In the genomic region with DNA sequence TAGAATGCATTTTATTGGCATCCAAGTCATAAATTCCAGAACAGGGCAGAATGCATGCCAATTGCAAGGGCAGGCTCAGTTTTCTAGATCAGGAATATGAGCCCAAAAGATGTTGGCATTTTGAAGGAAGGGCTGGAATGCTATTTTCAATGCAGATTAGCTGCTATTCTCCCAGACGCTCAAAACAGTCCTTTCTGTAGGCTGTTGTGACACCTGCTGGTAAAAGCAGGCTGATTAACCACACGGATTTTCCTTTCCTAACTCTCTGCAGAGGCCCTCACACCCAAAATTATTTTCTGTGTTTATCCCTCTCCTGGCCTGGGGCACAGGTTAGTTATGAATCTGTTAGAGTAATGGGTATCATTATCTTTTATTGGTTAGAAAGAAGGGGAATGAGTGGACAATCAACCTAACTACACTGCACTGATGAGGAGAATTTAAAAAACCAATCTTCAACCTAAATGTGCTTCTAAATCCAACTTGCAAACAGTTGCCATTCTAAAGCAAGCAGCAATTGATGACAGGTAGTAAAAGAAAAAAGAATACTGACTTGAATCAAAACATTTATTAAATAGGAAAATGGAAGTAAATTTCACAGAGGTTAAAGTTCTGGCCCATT, we compare ENCODE assay signal across 8 cellular contexts.
DNase-seq lines count a peak whose midpoint lies in the region; ATAC-seq, FAIRE-seq and TF ChIP-seq lines count a peak whose summit lies in the region.

No MANE protein-coding gene starts in this region.

- no peak for FAIRE-seq in endothelial cell of umbilical vein (lab: Jason Lieb, UNC)

- no peaks in the 10 kb centered on the region for H3K9me3 Mint-ChIP-seq in Caco-2 (ENCODE audit: unreplicated experiment)

- no peak overlapping the region for H2BK15ac ChIP-seq in IMR-90 (ENCODE audit: low read depth, low read length)

- in situ Hi-C loops in IMR-90 (cut with MboI; ENCODE audit: low sequenced_read_pairs), result loop anchor here (25.0 kb wide), 1 partner anchor 1081 kb away; no protein-coding TSS in a partner anchor
- in situ Hi-C loops in Panc1 (cut with HindIII; ENCODE audit: low pct_unique_long_range_greater_than_20kb, low sequenced_read_pairs), result no loop called here

- no peak overlapping the region for H3K56ac ChIP-seq in IMR-90 (ENCODE audit: extremely low read depth, insufficient read depth, low read length)

- no peak overlapping the region for H2AK5ac ChIP-seq in IMR-90 (ENCODE audit: low read depth, low read length)

- H3K4me1 ChIP-seq in Caco-2 (no peaks in the 10 kb centered on the region), IMR-90 (ENCODE audit: control insufficient read depth, insufficient read depth, low read length) (no peaks in the 10 kb centered on the region), Panc1 (ENCODE audit: control insufficient read depth, insufficient read depth, low read length) (no peaks in the 10 kb centered on the region), endothelial cell of umbilical vein (ENCODE audit: control insufficient read depth, extremely low read depth, insufficient read depth, low read length) (peaks cover 2% of the 10 kb centered on the region)

- H3K4me3 ChIP-seq in Caco-2 (ENCODE audit: low read depth, low read length) (no peak overlapping the region), IMR-90 (ENCODE audit: insufficient read depth, low read depth, low read length) (no peak overlapping the region), Panc1 (ENCODE audit: low read depth in 2 of 2, low read length in 2 of 2) (no peak overlapping the region), endothelial cell of umbilical vein (replicated peaks in 1 of 3; ENCODE audit: insufficient read depth in 1 of 3, low read depth in 1 of 3, low read length in 3 of 3) (no peak overlapping the region), neural cell (ENCODE audit: low read length) (no peak overlapping the region)

- no peak overlapping the region for H4K5ac ChIP-seq in IMR-90 (ENCODE audit: low read depth, low read length)

- H3K4me2 ChIP-seq in IMR-90 (ENCODE audit: low read depth, low read length) (no peak overlapping the region), endothelial cell of umbilical vein (ENCODE audit: insufficient read depth, low read length) (no peak overlapping the region), neural cell (ENCODE audit: low read length) (no peak overlapping the region)

- H3K79me1 ChIP-seq in IMR-90 (ENCODE audit: low read depth in 1 of 2, low read length in 2 of 2), result no peaks in the 10 kb centered on the region

- H3K27me3 Mint-ChIP-seq in Caco-2 (ENCODE audit: insufficient read depth, unreplicated experiment), result no peaks in the 10 kb centered on the region

- H4K8ac ChIP-seq in IMR-90 (ENCODE audit: low read depth in 2 of 2, low read length in 2 of 2), result no peak overlapping the region

- TF ChIP-seq CTCF in Caco-2 (IDR thresholded peaks at IDR 0.05; ENCODE audit: insufficient read depth in 1 of 2, low read depth in 1 of 2, low read length in 1 of 2, severe bottlenecking in 1 of 2, unreplicated experiment in 1 of 2), result peak; percentile 67 to 71
- peak; percentile 58 for TF ChIP-seq CTCF in IMR-90 (conservative IDR thresholded peaks at IDR 0.05; ENCODE audit: low read depth, low read length)
- peak; percentile 77 for TF ChIP-seq CTCF in Panc1 (IDR thresholded peaks at IDR 0.05)
- peak; percentile 55 to 57 for TF ChIP-seq CTCF in endothelial cell of umbilical vein (IDR thresholded peaks at IDR 0.05; ENCODE audit: extremely low read depth in 1 of 2, insufficient read depth in 1 of 2, low read depth in 1 of 2, low read length in 2 of 2)
- TF ChIP-seq CTCF in neural cell (IDR thresholded peaks at IDR 0.05; ENCODE audit: poor library complexity, severe bottlenecking), result peak; percentile 89

- dilution Hi-C loops in IMR-90 (cut with HindIII; ENCODE audit: low sequenced_read_pairs, unreplicated experiment) (no loop called here), endothelial cell of umbilical vein (cut with MboI; ENCODE audit: extremely low pct_ligation_motif_present, low sequenced_read_pairs) (no loop called here)

- H3K23ac ChIP-seq in IMR-90 (ENCODE audit: low read depth, low read length), result no peak overlapping the region

- no peak overlapping the region for H3K18ac ChIP-seq in IMR-90 (ENCODE audit: low read depth, low read length)

- no peak overlapping the region for H2BK120ac ChIP-seq in IMR-90 (ENCODE audit: low read depth, low read length)

- H3K4me3 Mint-ChIP-seq in Caco-2 (ENCODE audit: unreplicated experiment), result no peak overlapping the region

- H2BK20ac ChIP-seq in IMR-90 (ENCODE audit: low read depth, low read length), result no peak overlapping the region

- H3K27ac ChIP-seq in IMR-90 (ENCODE audit: insufficient read depth, low read length) (no peak overlapping the region), Panc1 (ENCODE audit: low read length) (no peak overlapping the region), endothelial cell of umbilical vein (ENCODE audit: insufficient read depth, low read depth, low read length) (no peak overlapping the region), neural cell (ENCODE audit: low read length) (no peak overlapping the region)

- TF ChIP-seq RAD21 in IMR-90 (IDR thresholded peaks at IDR 0.05; ENCODE audit: low read length) (peak; percentile 70), neural cell (conservative IDR thresholded peaks at IDR 0.05) (peak; percentile 92)

- H3K27ac Mint-ChIP-seq in Caco-2 (ENCODE audit: unreplicated experiment), result no peak overlapping the region

- no peak overlapping the region for H3K14ac ChIP-seq in IMR-90 (replicated peaks; ENCODE audit: low read depth, low read length)

- no peak overlapping the region for H4K91ac ChIP-seq in IMR-90 (ENCODE audit: insufficient read depth, low read depth, low read length)

- DNase-seq in Caco-2 (peak; percentile 48 to 63), IMR-90 (peak; percentile 41), Panc1 (ENCODE audit: low read depth, low spot score) (no peak), endothelial cell of umbilical vein (ENCODE audit: low read depth, low spot score) (peak; percentile 76)

- H3K9me1 ChIP-seq in IMR-90 (ENCODE audit: insufficient read depth, low read length) (no peaks in the 10 kb centered on the region), endothelial cell of umbilical vein (replicated peaks; ENCODE audit: control insufficient read depth, extremely low read depth, insufficient read depth, low read length) (no peaks in the 10 kb centered on the region)

- H4K20me1 ChIP-seq in IMR-90 (ENCODE audit: insufficient read depth, low read length), result no peaks in the 10 kb centered on the region
- H4K20me1 ChIP-seq in endothelial cell of umbilical vein (replicated peaks; ENCODE audit: control insufficient read depth, extremely low read depth, insufficient read depth, low read length), result no peaks in the 10 kb centered on the region
- H4K20me1 ChIP-seq in neural cell (ENCODE audit: insufficient read depth), result no peaks in the 10 kb centered on the region

- no peak overlapping the region for H3K4ac ChIP-seq in IMR-90 (ENCODE audit: low read depth, low read length)

- H2BK5ac ChIP-seq in IMR-90 (ENCODE audit: low read depth, low read length, poor library complexity, severe bottlenecking), result no peak overlapping the region

- no peaks in the 10 kb centered on the region for H3K27me3 ChIP-seq in Caco-2 (replicated peaks; ENCODE audit: control insufficient read depth, insufficient read depth, low read length)
- no peaks in the 10 kb centered on the region for H3K27me3 ChIP-seq in IMR-90 (ENCODE audit: control insufficient read depth, insufficient read depth, low read length)
- H3K27me3 ChIP-seq in Panc1 (ENCODE audit: control insufficient read depth, insufficient read depth, low read length), result no peaks in the 10 kb centered on the region
- H3K27me3 ChIP-seq in endothelial cell of umbilical vein (ENCODE audit: control insufficient read depth in 2 of 2, insufficient read depth in 2 of 2, low read length in 2 of 2), result no peaks in the 10 kb centered on the region
- no peaks in the 10 kb centered on the region for H3K27me3 ChIP-seq in neural cell (ENCODE audit: insufficient read depth, low read depth, low read length)

- intact Hi-C loops in Caco-2 (cut with micrococcal nuclease; ENCODE audit: unreplicated experiment), result loop anchor here (1.0 to 5.0 kb wide), 2 partner anchors 161 to 411 kb away; no protein-coding TSS in a partner anchor
- intact Hi-C loops in IMR-90 (cut with micrococcal nuclease), result no loop called here
- intact Hi-C loops in Panc1 (cut with micrococcal nuclease; ENCODE audit: unreplicated experiment), result loop anchor here (10.0 kb wide), 1 partner anchor 174 kb away; the partner anchor contains the start of gene CD302
- intact Hi-C loops in endothelial cell of umbilical vein (cut with micrococcal nuclease), result loop anchor here (1.0 to 10.0 kb wide), 4 partner anchors 66 to 354 kb away; partner anchors contain the start of genes BAZ2B, LY75 and MARCHF7

- CTCF ChIA-PET in Caco-2 (lab: Charles Lee), result interaction anchor here (0.5 to 1.3 kb wide), 9 partner anchors 29 to 800 kb away, joined by 3 to 8 read pairs (median 3); no protein-coding TSS in a partner anchor
- CTCF ChIA-PET in IMR-90 (lab: Yijun Ruan, JAX), result interaction anchor here (0.5 to 1.0 kb wide), 5 partner anchors 9 to 535 kb away, joined by 3 to 7 read pairs (median 3); no protein-coding TSS in a partner anchor
- CTCF ChIA-PET in Panc1 (lab: Charles Lee), result interaction anchor here (0.5 to 0.6 kb wide), 3 partner anchors 10 to 678 kb away, joined by 3 to 4 read pairs (median 3); no protein-coding TSS in a partner anchor
- CTCF ChIA-PET in endothelial cell of umbilical vein (lab: Charles Lee), result interaction anchor here (0.6 to 2.5 kb wide), 37 partner anchors 9 to 1096 kb away, joined by 3 to 36 read pairs (median 4); partner anchors contain the start of gene WDSUB1

- no peak overlapping the region for H2AK9ac ChIP-seq in IMR-90 (replicated peaks; ENCODE audit: low read depth, low read length, poor library complexity)

- ATAC-seq in GM18858 (IDR thresholded peaks at IDR 0.05; ENCODE audit: unreplicated experiment) (peak; percentile 30), IMR-90 (ENCODE audit: low read depth) (peak; percentile 68; the same call in 1 of the 2 replicates), Panc1 (peak; percentile 94), HG03025 (IDR thresholded peaks at IDR 0.05; ENCODE audit: low FRiP score, unreplicated experiment) (no peak), HG03521 (IDR thresholded peaks at IDR 0.05; ENCODE audit: unreplicated experiment) (no peak)

- no peaks in the 10 kb centered on the region for H3K36me3 Mint-ChIP-seq in Caco-2 (ENCODE audit: insufficient read depth, unreplicated experiment)

- H2AFZ ChIP-seq in IMR-90 (replicated peaks; ENCODE audit: low read length, poor library complexity), result no peak overlapping the region
- H2AFZ ChIP-seq in endothelial cell of umbilical vein (ENCODE audit: low read depth, low read length), result no peak overlapping the region
- H2AFZ ChIP-seq in neural cell (ENCODE audit: low read depth, low read length), result no peak overlapping the region

- H3K9me3 ChIP-seq in Caco-2, result no peaks in the 10 kb centered on the region
- no peaks in the 10 kb centered on the region for H3K9me3 ChIP-seq in IMR-90 (ENCODE audit: control insufficient read depth, insufficient read depth, low read length)
- H3K9me3 ChIP-seq in Panc1 (ENCODE audit: control insufficient read depth, insufficient read depth, low read depth, low read length), result no peaks in the 10 kb centered on the region
- no peaks in the 10 kb centered on the region for H3K9me3 ChIP-seq in endothelial cell of umbilical vein (replicated peaks; ENCODE audit: control insufficient read depth, insufficient read depth, low read length)
- no peaks in the 10 kb centered on the region for H3K9me3 ChIP-seq in neural cell (ENCODE audit: low read length)

- H3K36me3 ChIP-seq in Caco-2 (ENCODE audit: control insufficient read depth, insufficient read depth, low read length) (no peaks in the 10 kb centered on the region), IMR-90 (ENCODE audit: control insufficient read depth, insufficient read depth, low read length) (no peaks in the 10 kb centered on the region), Panc1 (ENCODE audit: control insufficient read depth, insufficient read depth, low read length) (no peaks in the 10 kb centered on the region), endothelial cell of umbilical vein (ENCODE audit: control insufficient read depth in 2 of 2, extremely low read depth in 1 of 2, insufficient read depth in 2 of 2, low read length in 2 of 2) (peaks cover 0 to 4% of the 10 kb centered on the region in 2 experiments), neural cell (ENCODE audit: insufficient read depth, low read length) (no peaks in the 10 kb centered on the region)

- BruUV-seq in Caco-2 (replicated peaks; lab: Mats Ljungman, UMichigan), result no TSS peak
- no TSS peak for BruUV-seq in IMR-90 (replicated peaks; lab: Mats Ljungman, UMichigan)
- no TSS peak for BruUV-seq in Panc1 (replicated peaks; lab: Mats Ljungman, UMichigan)
- no TSS peak for BruUV-seq in endothelial cell of umbilical vein (replicated peaks; lab: Mats Ljungman, UMichigan)

- WGBS in IMR-90 (ENCODE audit: extremely low coverage in 2 of 2, insufficient read length in 1 of 2), 2 experiments, result no CpG with 5 or more reads among the region's 2 CpGs

- POLR2A ChIA-PET in Caco-2 (lab: Charles Lee) (no interaction called here), IMR-90 (lab: Charles Lee; ENCODE audit: unreplicated experiment) (no interaction called here), Panc1 (lab: Charles Lee) (interaction anchor here (0.6 kb wide), 1 partner anchor 192 kb away, joined by 3 read pairs; no protein-coding TSS in a partner anchor), endothelial cell of umbilical vein (lab: Charles Lee) (no interaction called here)

- H3K9ac ChIP-seq in IMR-90 (ENCODE audit: low read depth, low read length), result no peak overlapping the region
- no peak overlapping the region for H3K9ac ChIP-seq in endothelial cell of umbilical vein (replicated peaks; ENCODE audit: extremely low read depth, insufficient read depth, low read length)
- no peak overlapping the region for H3K9ac ChIP-seq in neural cell (ENCODE audit: low read length)

- H3K79me2 ChIP-seq in endothelial cell of umbilical vein (ENCODE audit: control insufficient read depth, insufficient read depth, low read length), result no peaks in the 10 kb centered on the region
- H3K79me2 ChIP-seq in neural cell (replicated peaks; ENCODE audit: insufficient read depth, low read length), result no peaks in the 10 kb centered on the region

- H3K4me1 Mint-ChIP-seq in Caco-2 (ENCODE audit: low read depth, unreplicated experiment), result no peaks in the 10 kb centered on the region

- no peaks in the 10 kb centered on the region for H3F3A ChIP-seq in neural cell (ENCODE audit: insufficient read depth, low read length, poor library complexity, severe bottlenecking)

- H3K9me2 ChIP-seq in neural cell (ENCODE audit: insufficient read depth, low read length), result no peaks in the 10 kb centered on the region

- TF ChIP-seq EP300 in neural cell (conservative IDR thresholded peaks at IDR 0.05; ENCODE audit: poor library complexity, severe bottlenecking), result no peak

- TF ChIP-seq POLR2A in IMR-90 (IDR thresholded peaks at IDR 0.05; ENCODE audit: low read depth, low read length), result no peak
- TF ChIP-seq POLR2A in endothelial cell of umbilical vein (IDR thresholded peaks at IDR 0.05; ENCODE audit: low read depth, low read length), result no peak

Comparison
In these comparisons a context has a peak if more than half of its experiments do, and no peak if none do; other contexts are left out.
1. ATAC-seq: peak in GM18858 (single experiment), IMR-90 (single experiment) and Panc1 (single experiment); none in HG03025 (single experiment) and HG03521 (single experiment).
2. Peak in every context shown above with its lines, with median percentiles within 50 percentile points of each other: CTCF ChIP-seq.